Comparison of ENCODE assay signal across 8 cellular contexts in genomic region chr1:150464422-150464826, GRCh38. TPM values are rescaled to one million over a fixed set of nuclear protein-coding genes. Genes with fewer than 3 reads are reported as not detected.
DNase-seq lines count a peak whose midpoint lies in the region; ATAC-seq and TF ChIP-seq lines count a peak whose summit lies in the region.

No MANE protein-coding gene starts in this region.

- ATAC-seq in T-helper 17 cell, result peak; percentile 86
- ATAC-seq in GM19328 (IDR thresholded peaks at IDR 0.05; ENCODE audit: unreplicated experiment), result no peak
- ATAC-seq in GM21619 (IDR thresholded peaks at IDR 0.05; ENCODE audit: unreplicated experiment), result no peak

- H3K36me3 ChIP-seq in GM06990 (ENCODE audit: control insufficient read depth, insufficient read depth, low read length), result peaks cover 4% of the 10 kb centered on the region
- peaks cover 31% of the 10 kb centered on the region for H3K36me3 ChIP-seq in adipocyte (ENCODE audit: control insufficient read depth, insufficient read depth, low read length, severe bottlenecking)
- no peaks in the 10 kb centered on the region for H3K36me3 ChIP-seq in hepatocyte (replicated peaks; ENCODE audit: insufficient read depth, low read depth)

- H3K9me2 ChIP-seq in hepatocyte (replicated peaks; ENCODE audit: insufficient read depth), result no peaks in the 10 kb centered on the region

- no peak overlapping the region for H3K27ac ChIP-seq in hepatocyte

- H3K9ac ChIP-seq in adipocyte (ENCODE audit: low read length), result no peak overlapping the region

- H3K9me3 ChIP-seq in T-helper 17 cell (ENCODE audit: control insufficient read depth, low read length, poor library complexity, severe bottlenecking), result no peaks in the 10 kb centered on the region
- H3K9me3 ChIP-seq in adipocyte (ENCODE audit: control insufficient read depth, low read length), result no peaks in the 10 kb centered on the region
- H3K9me3 ChIP-seq in hepatocyte (ENCODE audit: low read depth), result no peaks in the 10 kb centered on the region

- no peak overlapping the region for H2AFZ ChIP-seq in hepatocyte

- H3K27me3 Mint-ChIP-seq in T-helper 17 cell, result no peaks in the 10 kb centered on the region

- no peak overlapping the region for H3K4me2 ChIP-seq in hepatocyte

- no peaks in the 10 kb centered on the region for H3K4me1 ChIP-seq in adipocyte (ENCODE audit: control insufficient read depth, insufficient read depth, low read length)
- H3K4me1 ChIP-seq in hepatocyte (ENCODE audit: insufficient read depth), result no peaks in the 10 kb centered on the region

- H3K4me3 Mint-ChIP-seq in T-helper 17 cell, result no peak overlapping the region

- no peaks in the 10 kb centered on the region for H3K4me1 Mint-ChIP-seq in T-helper 17 cell

- no peaks in the 10 kb centered on the region for H4K20me1 ChIP-seq in hepatocyte (ENCODE audit: insufficient read depth, poor library complexity, severe bottlenecking)

- H3K4me3 ChIP-seq in GM06990 (replicated peaks; ENCODE audit: low read depth, low read length), result no peak overlapping the region
- no peak overlapping the region for H3K4me3 ChIP-seq in adipocyte (ENCODE audit: low read length)
- no peak overlapping the region for H3K4me3 ChIP-seq in hepatocyte

- TF ChIP-seq CTCF in GM06990 (IDR thresholded peaks at IDR 0.05; ENCODE audit: insufficient read depth, low read length, poor library complexity, severe bottlenecking) (peak; percentile 69), hepatocyte (IDR thresholded peaks at IDR 0.05; ENCODE audit: poor library complexity) (peak; percentile 70)

- WGBS in hepatocyte (ENCODE audit: low lambda C conversion rate, missing lambda C conversion rate), result 49% methylated on average over 4 of the region's 4 CpGs

- DNase-seq in GM06990 (ENCODE audit: extremely low read depth, insufficient read length), result peak; percentile 31
- DNase-seq in NCI-H1417 (lab: John Stamatoyannopoulos, UW), result peak; percentile 47 to 89 (median 81)
- DNase-seq in T-helper 17 cell, result peak; percentile 41 to 59 (median 42)
- peak; percentile 80 for DNase-seq in adipocyte (ENCODE audit: low read depth)
- DNase-seq in hepatocyte (ENCODE audit: low spot score), result peak; percentile 82
- DNase-seq in stimulated activated CD4-positive, alpha-beta T cell treated with anti-CD3 and anti-CD28 coated beads, Interleukin-12 subunit alpha, Interleukin-12 subunit beta, amount 100 ng/mL, for 24 hours (ENCODE audit: low read depth in 2 of 2), result peak; percentile 35 to 57

- peaks cover 5% of the 10 kb centered on the region for H3K79me2 ChIP-seq in hepatocyte

- H3K27ac Mint-ChIP-seq in T-helper 17 cell, result peak overlapping the region; percentile 62

- H3K27me3 ChIP-seq in GM06990 (replicated peaks; ENCODE audit: control insufficient read depth, insufficient read depth, low read length) (no peaks in the 10 kb centered on the region), adipocyte (replicated peaks; ENCODE audit: control insufficient read depth, insufficient read depth, low read length) (no peaks in the 10 kb centered on the region), hepatocyte (no peaks in the 10 kb centered on the region)

- H3K36me3 Mint-ChIP-seq in T-helper 17 cell (ENCODE audit: low read depth), result no peaks in the 10 kb centered on the region

RNA-seq across cellular contexts. Expression of gene TARS2, which starts 22.8 kb away (rescaled TPM):
- total RNA-seq in T-helper 17 cell (10 to 100 TPM; 28.5 to 32.9 TPM), hepatocyte (9.1 and 10.1 TPM in 2 replicates)
- 18.2 and 19.2 TPM in 2 replicates for polyA plus RNA-seq in hepatocyte

RNA-seq across cellular contexts. Expression of gene ECM1, which starts 43.5 kb away (rescaled TPM):
- total RNA-seq in T-helper 17 cell (under 1 TPM; 0.25 to 0.70 TPM), hepatocyte (1.0 and 3.0 TPM in 2 replicates)
- 7.1 and 8.8 TPM in 2 replicates for polyA plus RNA-seq in hepatocyte

RNA-seq across cellular contexts. Expression of gene FALEC, which starts 51.1 kb away (rescaled TPM):
- 1 to 10 TPM in 1 of 2 donors, not detected in 1; 1.1 TPM for total RNA-seq in T-helper 17 cell
- total RNA-seq in hepatocyte, result not detected in 2 replicates
- 0.39 TPM in 1 of 2 replicates, not detected in the other for polyA plus RNA-seq in hepatocyte

Comparison
In these comparisons a context has a peak if more than half of its experiments do, and no peak if none do; other contexts are left out.
1. DNase-seq: peak in every context shown above with its lines; median percentile 82 in hepatocyte; 81 in NCI-H1417; 80 in adipocyte; 46 in stimulated activated CD4-positive, alpha-beta T cell treated with anti-CD3 and anti-CD28 coated beads, Interleukin-12 subunit alpha, Interleukin-12 subunit beta, amount 100 ng/mL, for 24 hours; 42 in T-helper 17 cell; 31 in GM06990.